In the genomic region with DNA sequence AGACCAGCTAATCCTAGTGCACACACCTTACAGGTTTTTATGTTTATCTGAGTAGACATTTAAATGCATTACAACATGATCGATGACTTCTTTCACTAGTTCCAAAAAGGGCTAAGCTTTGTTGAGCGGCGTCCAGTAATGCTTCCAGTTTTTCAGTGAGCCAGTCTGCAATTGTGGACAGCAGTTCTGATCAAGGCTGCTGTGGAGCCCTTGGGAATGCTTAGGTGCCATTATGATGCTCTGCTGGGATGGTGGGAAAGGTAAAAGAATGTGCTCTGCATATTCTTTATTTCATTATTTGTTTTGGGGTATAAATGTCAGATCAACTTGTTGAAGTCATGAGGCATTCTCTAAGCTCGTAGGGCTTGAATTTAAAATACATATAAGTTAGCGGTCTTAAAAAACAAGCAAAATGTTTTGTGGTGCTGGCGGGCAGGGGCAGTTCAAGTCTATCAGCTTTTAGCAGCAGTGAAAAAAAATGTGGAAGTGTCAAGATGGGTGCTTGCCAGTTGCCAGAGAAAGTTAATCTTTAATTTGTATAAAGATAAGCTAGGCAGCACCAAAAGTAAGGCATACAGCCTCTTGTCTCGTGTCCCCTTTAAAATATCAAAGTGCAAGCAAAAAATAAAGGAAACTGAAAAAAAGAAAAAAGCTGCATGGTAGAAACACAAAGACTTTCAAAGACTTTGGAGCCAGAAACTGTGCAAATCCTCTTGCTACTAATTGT, we compare ENCODE assay signal across 10 cellular contexts. TPM values are rescaled to one million over a fixed set of nuclear protein-coding genes. Genes with fewer than 3 reads are reported as not detected.
A peak's percentile ranks its signal among the peaks of the same experiment; 100 is the strongest.
DNase-seq lines count a peak whose midpoint lies in the region; ATAC-seq and TF ChIP-seq lines count a peak whose summit lies in the region.
"Had no signal": no experiment of that assay in that cellular context is flagged by ENCODE, and none has a peak within 500 bp of the region (broad histone marks: within the 10 kb centered on the region; RNA-seq: fewer than 3 reads in every experiment).

No MANE protein-coding gene starts in this region.

- H3K36me3 ChIP-seq in spleen, result no peaks in the 10 kb centered on the region
- H3K36me3 ChIP-seq: ovary had no signal

- DNase-seq in NCI-H748 (lab: John Stamatoyannopoulos, UW; ENCODE audit: unreplicated experiment) (peak; percentile 20), NCI-H748 treated with DMSO at 0.1 percent for 48 hours (lab: John Stamatoyannopoulos, UW) (no peak), UCSD-AML1 (lab: John Stamatoyannopoulos, UW; ENCODE audit: unreplicated experiment) (peak; percentile 11), foreskin fibroblast (no peak), spleen (no peak), COLO829 (ENCODE audit: low spot score) (no peak), NCI-H1417 treated with DMSO at 0.1 percent for 48 hours (lab: John Stamatoyannopoulos, UW) (no peak)
- DNase-seq: ovary had no signal

- H3K4me1 ChIP-seq in spleen, result peaks cover 2 to 67% (median 32%) of the 10 kb centered on the region in 6 donors

- H3K9me3 ChIP-seq in spleen, result no peaks in the 10 kb centered on the region
- H3K9me3 ChIP-seq: ovary had no signal

- ATAC-seq in HG02884 (IDR thresholded peaks at IDR 0.05; ENCODE audit: unreplicated experiment), result no peak

- intact Hi-C loops in spleen (cut with DNase I; ENCODE audit: low total_unique reads), result no loop called here

- TF ChIP-seq CTCF in foreskin fibroblast (IDR thresholded peaks at IDR 0.05; ENCODE audit: low read depth, low read length), result no peak
- TF ChIP-seq CTCF in spleen (IDR thresholded peaks at IDR 0.05 in 8 of 11, conservative IDR thresholded peaks at IDR 0.05 in 3 of 11), result no peak

- H3K4me3 ChIP-seq in foreskin fibroblast (ENCODE audit: low read depth in 1 of 2, low read length in 2 of 2) (peak overlapping the region; percentile 47 to 78), spleen (peak overlapping the region in 2 of 8 donors; percentile 63 to 78)

- H3K27ac ChIP-seq in spleen, result peak overlapping the region in 7 of 8 donors; percentile 85 to 94 (median 91)
- H3K27ac ChIP-seq: C4-2B had no signal

- peaks cover 0 to 19% (median 0%) of the 10 kb centered on the region in 7 donors for H3K27me3 ChIP-seq in spleen (replicated peaks in 1 of 7)
- H3K27me3 ChIP-seq: ovary had no signal

- TF ChIP-seq POLR2A in spleen (IDR thresholded peaks at IDR 0.05), result no peak

- 26 to 52% (median 40%) methylated on average over 7 of the region's 7 CpGs for WGBS in spleen, 5 donors

RNA-seq across cellular contexts. Expression of gene MID1IP1, which starts 5.8 kb away (rescaled TPM):
- total RNA-seq in spleen, result 10 to 100 TPM; 14.3 to 24.4 (median 19.4) TPM
- 10 to 100 TPM in 2 of 3 donors, 1 to 10 TPM in 1; 8.6 to 16.2 (median 14.8) TPM for polyA plus RNA-seq in spleen

Comparison
In these comparisons a context has a peak if more than half of its experiments do, and no peak if none do; other contexts are left out.
1. DNase-seq: peak in NCI-H748 (single experiment) and UCSD-AML1 (single experiment); none in NCI-H748 treated with DMSO at 0.1 percent for 48 hours (single experiment), foreskin fibroblast (0 of 2), spleen (single experiment), COLO829 (single experiment) and NCI-H1417 treated with DMSO at 0.1 percent for 48 hours (single experiment).